ENCODE assay signal across 26 cellular contexts in genomic region chr4:127410644-127411043, GRCh38.
"Had no signal": no experiment of that assay in that cellular context is flagged by ENCODE, and none has a peak within 500 bp of the region (broad histone marks: within the 10 kb centered on the region; RNA-seq: fewer than 3 reads in every experiment).

No MANE protein-coding gene starts in this region.

- H3K27ac ChIP-seq: KMS-11 had no signal

- DNase-seq: activated CD4-positive, alpha-beta T cell treated with anti-CD3 and anti-CD28 coated beads for 48 hours; activated CD4-positive, alpha-beta T cell treated with anti-CD3 and anti-CD28 coated beads, Interleukin-2, amount 50 U/mL, for 4 hours; activated CD4-positive, CD25-positive, alpha-beta regulatory T cell treated with anti-CD3 and anti-CD28 coated beads, Interleukin-2, amount 50 U/mL, for 72 hours; activated CD8-positive, alpha-beta T cell treated with anti-CD3 and anti-CD28 coated beads, Interleukin-2, amount 10 ng/mL, durations not matched to agents 7 days and 5 days; activated effector memory CD4-positive, alpha-beta T cell treated with Interleukin-2 at 50 U/mL for 16 hours; activated naive CD4-positive, alpha-beta T cell; activated naive CD8-positive, alpha-beta T cell treated with anti-CD3 and anti-CD28 coated beads, Interleukin-2, amount 50 U/mL, for 24 hours; activated T-cell treated with anti-CD3 and anti-CD28 coated beads, Interleukin-2, amount 50 U/mL, for 24 hours; amniotic stem cell; MV-4-11; NCI-H1092 treated with DMSO at 0.1 percent for 48 hours; NCI-H1417 treated with DMSO at 0.1 percent for 48 hours; NCI-H1694; NCI-H2029 treated with DMSO at 0.1 percent for 48 hours; NCI-H345; NCI-H510A; NCI-H526 treated with DMSO at 0.1 percent for 48 hours; PC-3; SIG-M5; T-helper 17 cell; T-helper 9 cell had no signal

- H3K9ac ChIP-seq: KMS-11 had no signal

- H3K9me3 Mint-ChIP-seq: activated naive CD8-positive, alpha-beta T cell treated with anti-CD3 and anti-CD28 coated beads, Interleukin-2, amount 50 U/mL, for 24 hours had no signal

- H3K4me3 Mint-ChIP-seq: activated CD8-positive, alpha-beta T cell treated with anti-CD3 and anti-CD28 coated beads, Interleukin-2, amount 10 ng/mL, durations not matched to agents 7 days and 5 days; activated naive CD8-positive, alpha-beta T cell treated with anti-CD3 and anti-CD28 coated beads, Interleukin-2, amount 50 U/mL, for 24 hours; activated T-cell treated with anti-CD3 and anti-CD28 coated beads, Interleukin-2, amount 50 U/mL, for 24 hours; activated T-helper 1 cell treated with anti-CD3 and anti-CD28 coated beads, Interleukin-12 subunit alpha, Interleukin-12 subunit beta, Interleukin-2, Interleukin-4 antibody, amounts not matched to agents 30 ng/mL and 10 ng/mL and 1 ng/mL, durations not matched to agents 14 hours and 24 hours and 36 hours; brain; T-helper 17 cell; WTC11 had no signal

- H3K27me3 Mint-ChIP-seq: activated naive CD8-positive, alpha-beta T cell treated with anti-CD3 and anti-CD28 coated beads, Interleukin-2, amount 50 U/mL, for 24 hours; activated T-cell treated with anti-CD3 and anti-CD28 coated beads, Interleukin-2, amount 50 U/mL, for 24 hours; brain; T-helper 17 cell had no signal

- H3K27ac Mint-ChIP-seq: activated CD8-positive, alpha-beta T cell treated with anti-CD3 and anti-CD28 coated beads, Interleukin-2, amount 10 ng/mL, durations not matched to agents 7 days and 5 days; activated naive CD4-positive, alpha-beta T cell treated with anti-CD3 and anti-CD28 coated beads, Interleukin-2, amount 50 U/mL, for 72 hours; activated naive CD8-positive, alpha-beta T cell treated with anti-CD3 and anti-CD28 coated beads, Interleukin-2, amount 50 U/mL, for 24 hours; activated T-cell treated with anti-CD3 and anti-CD28 coated beads, Interleukin-2, amount 50 U/mL, for 24 hours; activated T-helper 1 cell treated with anti-CD3 and anti-CD28 coated beads, Interleukin-12 subunit alpha, Interleukin-12 subunit beta, Interleukin-2, Interleukin-4 antibody, amounts not matched to agents 30 ng/mL and 10 ng/mL and 1 ng/mL, durations not matched to agents 14 hours and 24 hours and 36 hours; T-helper 17 cell; WTC11 had no signal

- H3K36me3 Mint-ChIP-seq: brain had no signal

- H3K4me1 Mint-ChIP-seq: activated naive CD8-positive, alpha-beta T cell treated with anti-CD3 and anti-CD28 coated beads, Interleukin-2, amount 50 U/mL, for 24 hours; brain; T-helper 17 cell; WTC11 had no signal

- ATAC-seq: activated CD8-positive, alpha-beta T cell treated with anti-CD3 and anti-CD28 coated beads, Interleukin-2, amount 10 ng/mL, durations not matched to agents 7 days and 5 days; activated naive CD4-positive, alpha-beta T cell treated with anti-CD3 and anti-CD28 coated beads, Interleukin-2, amount 50 U/mL, for 72 hours; activated naive CD8-positive, alpha-beta T cell treated with anti-CD3 and anti-CD28 coated beads, Interleukin-2, amount 50 U/mL, for 24 hours; PC-3; T-helper 17 cell; WTC11 had no signal
